ENCODE assay signal across 26 cellular contexts in genomic region chr15:78156653-78157052, GRCh38. TPM values are rescaled to one million over a fixed set of nuclear protein-coding genes. Genes with fewer than 3 reads are reported as not detected.
A peak's percentile ranks its signal among the peaks of the same experiment; 100 is the strongest.
DNase-seq lines count a peak whose midpoint lies in the region; ATAC-seq, FAIRE-seq and TF ChIP-seq lines count a peak whose summit lies in the region.
"Had no signal": no experiment of that assay in that cellular context is flagged by ENCODE, and none has a peak within 500 bp of the region (broad histone marks: within the 10 kb centered on the region; RNA-seq: fewer than 3 reads in every experiment).

No MANE protein-coding gene starts in this region.

- ATAC-seq in A549: no peak
- no peak for ATAC-seq in stimulated activated effector memory CD8-positive, alpha-beta T cell treated with anti-CD3 and anti-CD28 coated beads, Interleukin-12 subunit alpha, Interleukin-12 subunit beta, amount 100 ng/mL, for 72 hours
- no peak for ATAC-seq in activated CD4-positive, CD25-positive, alpha-beta regulatory T cell treated with anti-CD3 and anti-CD28 coated beads, Interleukin-2, amount 50 U/mL, for 24 hours
- ATAC-seq: activated naive CD4-positive, alpha-beta T cell treated with anti-CD3 and anti-CD28 coated beads, Interleukin-2, amount 50 U/mL, for 72 hours; activated T-helper 17 cell treated with anti-CD3 and anti-CD28 coated beads, Interleukin-2, amount 50 U/mL, for 72 hours; GM12878; right cardiac atrium had no signal

- H3K27me3 ChIP-seq in iPS-20b (ENCODE audit: insufficient read depth, low read length): no peaks in the 10 kb centered on the region
- no peaks in the 10 kb centered on the region for H3K27me3 ChIP-seq in CD8-positive, alpha-beta memory T cell (ENCODE audit: insufficient read depth, low read length, poor library complexity, severe bottlenecking)
- H3K27me3 ChIP-seq: spleen had no signal

- no peak overlapping the region for H3K27ac ChIP-seq in A549
- H3K27ac ChIP-seq in SK-N-MC: peak overlapping the region; percentile 25; the same call in 1 of the 2 replicates
- no peak overlapping the region for H3K27ac ChIP-seq in iPS-20b (ENCODE audit: low read length)
- H3K27ac ChIP-seq in CD8-positive, alpha-beta memory T cell (ENCODE audit: low read depth, low read length): no peak overlapping the region
- H3K27ac ChIP-seq: parathyroid adenoma, WERI-Rb-1 had no signal

- no peak overlapping the region for H3K27ac Mint-ChIP-seq in stimulated activated effector memory CD8-positive, alpha-beta T cell treated with anti-CD3 and anti-CD28 coated beads, Interleukin-12 subunit alpha, Interleukin-12 subunit beta, amount 100 ng/mL, for 72 hours
- no peak overlapping the region for H3K27ac Mint-ChIP-seq in CD8-positive, alpha-beta memory T cell
- H3K27ac Mint-ChIP-seq: activated T-helper 17 cell treated with anti-CD3 and anti-CD28 coated beads, Interleukin-2, amount 50 U/mL, for 72 hours; CD14-positive monocyte had no signal

- H3K36me3 Mint-ChIP-seq in stimulated activated effector memory CD8-positive, alpha-beta T cell treated with anti-CD3 and anti-CD28 coated beads, Interleukin-12 subunit alpha, Interleukin-12 subunit beta, amount 100 ng/mL, for 72 hours: peaks cover 88% of the 10 kb centered on the region
- H3K36me3 Mint-ChIP-seq in CD8-positive, alpha-beta memory T cell: peaks cover 0 to 62% (median 7%) of the 10 kb centered on the region in 3 donors

- no peaks in the 10 kb centered on the region for H3K9me3 ChIP-seq in A549
- H3K9me3 ChIP-seq in SK-N-MC (ENCODE audit: low read depth, low read length): no peaks in the 10 kb centered on the region
- H3K9me3 ChIP-seq in iPS-20b (ENCODE audit: insufficient read depth, low read depth, low read length): no peaks in the 10 kb centered on the region
- no peaks in the 10 kb centered on the region for H3K9me3 ChIP-seq in CD8-positive, alpha-beta memory T cell (ENCODE audit: low read length)
- H3K9me3 ChIP-seq: spleen had no signal

- H3K27me3 Mint-ChIP-seq in CD8-positive, alpha-beta memory T cell: no peaks in the 10 kb centered on the region
- H3K27me3 Mint-ChIP-seq: activated T-helper 17 cell treated with anti-CD3 and anti-CD28 coated beads, Interleukin-2, amount 50 U/mL, for 72 hours; central memory CD8-positive, alpha-beta T cell had no signal

- no peak for TF ChIP-seq EP300 in A549 (IDR thresholded peaks at IDR 0.05)

- peaks cover 12% of the 10 kb centered on the region; the same call in 2 of the 3 replicates for H3K4me1 ChIP-seq in A549
- H3K4me1 ChIP-seq in iPS-20b (ENCODE audit: insufficient read depth, low read length): peaks cover 22% of the 10 kb centered on the region
- H3K4me1 ChIP-seq in CD8-positive, alpha-beta memory T cell (ENCODE audit: insufficient read depth, low read length): peaks cover 8% of the 10 kb centered on the region
- H3K4me1 ChIP-seq: parathyroid adenoma had no signal

- POLR2A ChIA-PET in A549 (lab: Yijun Ruan, JAX): no interaction called here
- POLR2A ChIA-PET in CD8-positive, alpha-beta memory T cell (lab: Charles Lee): no interaction called here

- H3K9me3 Mint-ChIP-seq in stimulated activated effector memory CD8-positive, alpha-beta T cell treated with anti-CD3 and anti-CD28 coated beads, Interleukin-12 subunit alpha, Interleukin-12 subunit beta, amount 100 ng/mL, for 72 hours: no peaks in the 10 kb centered on the region
- no peaks in the 10 kb centered on the region for H3K9me3 Mint-ChIP-seq in CD8-positive, alpha-beta memory T cell
- H3K9me3 Mint-ChIP-seq: activated naive CD4-positive, alpha-beta T cell treated with anti-CD3 and anti-CD28 coated beads, Interleukin-2, amount 50 U/mL, for 72 hours; activated T-helper 17 cell treated with anti-CD3 and anti-CD28 coated beads, Interleukin-2, amount 50 U/mL, for 72 hours; CD14-positive monocyte; central memory CD8-positive, alpha-beta T cell had no signal

- TF ChIP-seq RAD21 in A549 (conservative IDR thresholded peaks at IDR 0.05 in 1 of 2, IDR thresholded peaks at IDR 0.05 in 1 of 2): no peak

- 58% methylated on average over 1 of the region's 1 CpG for WGBS in A549 (ENCODE audit: missing lambda C conversion rate)

- H3K4me3 Mint-ChIP-seq in stimulated activated effector memory CD8-positive, alpha-beta T cell treated with anti-CD3 and anti-CD28 coated beads, Interleukin-12 subunit alpha, Interleukin-12 subunit beta, amount 100 ng/mL, for 72 hours: no peak overlapping the region
- H3K4me3 Mint-ChIP-seq in CD8-positive, alpha-beta memory T cell: no peak overlapping the region
- H3K4me3 Mint-ChIP-seq: activated T-helper 17 cell treated with anti-CD3 and anti-CD28 coated beads, Interleukin-2, amount 50 U/mL, for 72 hours; CD14-positive monocyte; central memory CD8-positive, alpha-beta T cell had no signal

- TF ChIP-seq CTCF in A549 (IDR thresholded peaks at IDR 0.05): no peak

- H3K36me3 ChIP-seq in SK-N-MC (ENCODE audit: insufficient read depth, low read length): peaks cover 22% of the 10 kb centered on the region
- H3K36me3 ChIP-seq in iPS-20b (ENCODE audit: insufficient read depth, low read depth, low read length): peaks cover 11% of the 10 kb centered on the region
- H3K36me3 ChIP-seq in CD8-positive, alpha-beta memory T cell (ENCODE audit: insufficient read depth, low read length): no peaks in the 10 kb centered on the region

- TF ChIP-seq POLR2A in A549 (IDR thresholded peaks at IDR 0.05; ENCODE audit: low read length): no peak

- DNase-seq in A549 (ENCODE audit: low read depth in 1 of 2, low spot score in 1 of 2): no peak
- DNase-seq in ELR (ENCODE audit: low read depth): peak; percentile 10
- no peak for DNase-seq in SK-N-MC (ENCODE audit: low read depth, low spot score)
- DNase-seq in stimulated activated effector memory CD8-positive, alpha-beta T cell treated with anti-CD3 and anti-CD28 coated beads, Interleukin-12 subunit alpha, Interleukin-12 subunit beta, amount 100 ng/mL, for 72 hours (ENCODE audit: low spot score in 2 of 2): no peak
- no peak for DNase-seq in CD8-positive, alpha-beta memory T cell
- no peak for DNase-seq in NCI-H187 (lab: John Stamatoyannopoulos, UW)
- DNase-seq: Calu3; NCI-H1105; NCI-H2029; NCI-H526; NK-92 treated with Interleukin-12 subunit alpha and Interleukin-12 subunit beta, amount 100 ng/mL, for 24 hours; right cardiac atrium; SHP77 treated with DMSO at 0.1 percent for 48 hours; spleen; SW 1271; T-helper 9 cell; WERI-Rb-1 had no signal

- peak; percentile 49 for FAIRE-seq in A549 (lab: Jason Lieb, UNC)
- FAIRE-seq: astrocyte, GM12878 had no signal

- H3K4me2 ChIP-seq in A549: no peak overlapping the region

- H3K9ac ChIP-seq in SK-N-MC (ENCODE audit: insufficient read length): no peak overlapping the region
- no peak overlapping the region for H3K9ac ChIP-seq in iPS-20b (ENCODE audit: low read depth, low read length)
- H3K9ac ChIP-seq: parathyroid adenoma had no signal

- peaks cover 9% of the 10 kb centered on the region for H3K4me1 Mint-ChIP-seq in stimulated activated effector memory CD8-positive, alpha-beta T cell treated with anti-CD3 and anti-CD28 coated beads, Interleukin-12 subunit alpha, Interleukin-12 subunit beta, amount 100 ng/mL, for 72 hours
- H3K4me1 Mint-ChIP-seq in CD8-positive, alpha-beta memory T cell: peaks cover 11 to 19% (median 11%) of the 10 kb centered on the region in 3 donors
- H3K4me1 Mint-ChIP-seq: central memory CD8-positive, alpha-beta T cell had no signal

- H3K4me3 ChIP-seq in A549 (no peak overlapping the region), SK-N-MC (no peak overlapping the region), iPS-20b (ENCODE audit: low read length) (peak overlapping the region; percentile 4; the same call in 1 of the 2 replicates)
- no peak overlapping the region for H3K4me3 ChIP-seq in CD8-positive, alpha-beta memory T cell (ENCODE audit: low read length)
- H3K4me3 ChIP-seq: GM12878, spleen had no signal

- CTCF ChIA-PET in A549 (lab: Yijun Ruan, JAX): interaction anchor here (0.6 to 7.4 kb wide), 7 partner anchors 10 to 151 kb away, joined by 3 to 38 read pairs (median 3); partner anchors contain the start of gene CIB2
- CTCF ChIA-PET in CD8-positive, alpha-beta memory T cell (lab: Charles Lee): interaction anchor here (1.4 to 3.5 kb wide), 3 partner anchors 20 to 39 kb away, joined by 3 to 11 read pairs (median 7); partner anchors contain the start of gene CIB2

TF ChIP-seq in A549, 52 proteins besides CTCF, POLR2A, EP300 and RAD21:
- TF ChIP-seq USF2 (IDR thresholded peaks at IDR 0.05): no peak
- TF ChIP-seq ZSCAN20 (CRISPR knock-in tag; IDR thresholded peaks at IDR 0.05): no peak
- TF ChIP-seq PBX3 (IDR thresholded peaks at IDR 0.05): no peak
- no peak for TF ChIP-seq SREBF2 (IDR thresholded peaks at IDR 0.05)
- TF ChIP-seq FOSB (CRISPR knock-in tag; IDR thresholded peaks at IDR 0.05): no peak

RNA-seq across cellular contexts. Expression of gene IDH3A, which starts 7.5 kb away (rescaled TPM):
- polyA plus RNA-seq in A549 (2011; rRNA removed) (148 and 149 TPM in 2 replicates), A549 (2017; fragmentation: RNase III; extraction: RNeasy Plus Mini Kit Qiagen cat#74134 plus additional on column Dnase treatment) (78.3 to 92.0 TPM (median 85.6 TPM) in 3 replicates)
- polyA plus RNA-seq in A549 (2012; cell fraction: cytosol; rRNA removed): 53.3 and 59.5 TPM in 2 replicates
- polyA plus RNA-seq in A549 (2012; cell fraction: nucleus; rRNA removed): 30.6 and 50.6 TPM in 2 replicates
- 72.2 and 82.0 TPM in 2 replicates for polyA minus RNA-seq in A549 (2011; rRNA and poly(A)+ RNA removed)
- 100 to 1,000 TPM; 134 to 151 TPM for total RNA-seq in CD8-positive, alpha-beta memory T cell
- polyA plus RNA-seq in CD8-positive, alpha-beta memory T cell: 44.3 TPM

RNA-seq across cellular contexts. Expression of gene CIB2, which starts 25.4 kb away (rescaled TPM):
- polyA plus RNA-seq in A549 (2011; rRNA removed): 16.4 and 21.2 TPM in 2 replicates
- 15.8 and 17.4 TPM in 2 replicates for polyA plus RNA-seq in A549 (2012; cell fraction: cytosol; rRNA removed)
- 6.4 and 7.8 TPM in 2 replicates for polyA plus RNA-seq in A549 (2012; cell fraction: nucleus; rRNA removed)
- 21.6 to 26.7 TPM (median 25.3 TPM) in 3 replicates for polyA plus RNA-seq in A549 (2017; fragmentation: RNase III; extraction: RNeasy Plus Mini Kit Qiagen cat#74134 plus additional on column Dnase treatment)
- 21.1 and 26.6 TPM in 2 replicates for polyA minus RNA-seq in A549 (2011; rRNA and poly(A)+ RNA removed)
- total RNA-seq in CD8-positive, alpha-beta memory T cell: 1 to 10 TPM; 2.1 to 2.3 TPM
- polyA plus RNA-seq in CD8-positive, alpha-beta memory T cell: 2.0 TPM
